Comparison of ENCODE assay signal across 10 cellular contexts in the genomic region with DNA sequence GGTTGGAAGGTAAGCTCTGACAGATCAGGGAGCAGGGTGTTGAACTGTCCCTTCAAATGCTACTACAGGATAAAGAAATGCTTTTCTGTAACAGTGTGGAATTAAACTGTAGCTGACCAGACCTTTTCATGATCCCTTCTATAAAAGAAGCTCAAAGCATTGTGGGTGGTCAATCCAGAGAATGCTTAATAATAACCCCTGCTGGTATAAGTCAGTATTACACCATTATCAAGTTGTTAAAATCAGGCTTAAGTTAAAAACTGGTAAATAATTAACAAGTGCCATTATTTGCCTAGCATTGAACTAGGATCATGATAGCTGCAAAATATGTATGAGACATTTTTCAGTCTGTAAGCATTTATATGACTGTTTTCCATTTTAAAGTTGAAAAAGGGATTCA.
A peak's percentile ranks its signal among the peaks of the same experiment; 100 is the strongest.
DNase-seq lines count a peak whose midpoint lies in the region; ATAC-seq and TF ChIP-seq lines count a peak whose summit lies in the region.
"Had no signal": no experiment of that assay in that cellular context is flagged by ENCODE, and none has a peak within 500 bp of the region (broad histone marks: within the 10 kb centered on the region; RNA-seq: fewer than 3 reads in every experiment).

No MANE protein-coding gene starts in this region.

- intact Hi-C loops in testis (cut with DNase I; ENCODE audit: low total_unique reads), result no loop called here

- H3K27me3 ChIP-seq in testis, result no peaks in the 10 kb centered on the region

- DNase-seq in NCI-H748 (lab: John Stamatoyannopoulos, UW; ENCODE audit: unreplicated experiment), result peak; percentile 15
- DNase-seq in NCI-H748 treated with DMSO at 0.1 percent for 48 hours (lab: John Stamatoyannopoulos, UW), result no peak
- peak; percentile 9 for DNase-seq in LoVo (ENCODE audit: low spot score)
- peak; percentile 38 for DNase-seq in epithelial cell of esophagus (ENCODE audit: low read depth)
- DNase-seq in testis, result no peak
- DNase-seq in substantia nigra (lab: John Stamatoyannopoulos, UW), result no peak
- DNase-seq in NCI-H146 treated with DMSO at 0.1 percent for 48 hours (lab: John Stamatoyannopoulos, UW; ENCODE audit: unreplicated experiment), result no peak
- DNase-seq: activated CD8-positive, alpha-beta memory T cell treated with anti-CD3 and anti-CD28 coated beads, Interleukin-2, amount 50 U/mL, for 4 hours had no signal

- no peak overlapping the region for H3K4me3 ChIP-seq in epithelial cell of esophagus (ENCODE audit: low read length)
- H3K4me3 ChIP-seq in testis, result no peak overlapping the region
- H3K4me3 ChIP-seq: A549 had no signal

- H3K9me3 ChIP-seq in testis, result no peaks in the 10 kb centered on the region
- H3K9me3 ChIP-seq: A549 had no signal

- H3K27ac ChIP-seq in testis (no peak overlapping the region), substantia nigra (ENCODE audit: low read depth, low read length, poor library complexity, severe bottlenecking) (no peak overlapping the region)
- H3K27ac ChIP-seq: A549 had no signal

- TF ChIP-seq CTCF in epithelial cell of esophagus (IDR thresholded peaks at IDR 0.05; ENCODE audit: insufficient read depth, low read depth, low read length, missing control alignments) (peak; percentile 41), testis (IDR thresholded peaks at IDR 0.05) (peak in 2 of 3 experiments; percentile 22 to 71)

- no peaks in the 10 kb centered on the region for H3K4me1 ChIP-seq in testis
- H3K4me1 ChIP-seq: A549 had no signal

- TF ChIP-seq POLR2A in testis (IDR thresholded peaks at IDR 0.05), result no peak

- no peak for ATAC-seq in GM18870 (IDR thresholded peaks at IDR 0.05; ENCODE audit: unreplicated experiment)
- ATAC-seq: A549 had no signal

- H3K36me3 ChIP-seq in testis (ENCODE audit: low read depth, missing control alignments), result no peaks in the 10 kb centered on the region

Comparison
In these comparisons a context has a peak if more than half of its experiments do, and no peak if none do; other contexts are left out.
1. DNase-seq: peak in NCI-H748 (single experiment), LoVo (single experiment) and epithelial cell of esophagus (single experiment); none in NCI-H748 treated with DMSO at 0.1 percent for 48 hours (single experiment), testis (single experiment), substantia nigra (0 of 49) and NCI-H146 treated with DMSO at 0.1 percent for 48 hours (single experiment).